Comparison of ENCODE assay signal across 40 cellular contexts in genomic region chr2:152638590-152638989, GRCh38.
"Had no signal": no experiment of that assay in that cellular context is flagged by ENCODE, and none has a peak within 500 bp of the region (broad histone marks: within the 10 kb centered on the region; RNA-seq: fewer than 3 reads in every experiment).

No MANE protein-coding gene starts in this region.

- H3K4me3 ChIP-seq: adrenal gland, ascending aorta, body of pancreas, breast epithelium, cardiac muscle cell had no signal

- H3K27me3 Mint-ChIP-seq: activated naive CD4-positive, alpha-beta T cell treated with anti-CD3 and anti-CD28 coated beads, Interleukin-2, amount 50 U/mL, for 24 hours; activated naive CD8-positive, alpha-beta T cell; activated naive CD8-positive, alpha-beta T cell treated with anti-CD3 and anti-CD28 coated beads for 36 hours; activated naive CD8-positive, alpha-beta T cell treated with anti-CD3 and anti-CD28 coated beads, Interleukin-2, amount 10 ng/mL, durations not matched to agents 7 days and 5 days; activated naive CD8-positive, alpha-beta T cell treated with anti-CD3 and anti-CD28 coated beads, Interleukin-2, amount 50 U/mL, for 24 hours; brain had no signal

- DNase-seq: activated effector memory CD4-positive, alpha-beta T cell treated with anti-CD3 and anti-CD28 coated beads, Interleukin-2, amount 50 U/mL, for 16 hours; activated effector memory CD4-positive, alpha-beta T cell treated with Interleukin-2 at 50 U/mL for 16 hours; activated gamma-delta T cell; activated gamma-delta T cell treated with Interleukin-2 at 50 U/mL for 16 hours; activated naive CD4-positive, alpha-beta T cell; activated naive CD4-positive, alpha-beta T cell treated with anti-CD3 and anti-CD28 coated beads for 36 hours; activated naive CD4-positive, alpha-beta T cell treated with anti-CD3 and anti-CD28 coated beads, Interleukin-2, amount 10 ng/mL, durations not matched to agents 7 days and 5 days; activated naive CD4-positive, alpha-beta T cell treated with anti-CD3 and anti-CD28 coated beads, Interleukin-2, amount 50 U/mL, for 16 hours; activated naive CD4-positive, alpha-beta T cell treated with Interleukin-2 at 50 U/mL for 16 hours; activated naive CD8-positive, alpha-beta T cell treated with anti-CD3 and anti-CD28 coated beads for 36 hours; activated naive CD8-positive, alpha-beta T cell treated with anti-CD3 and anti-CD28 coated beads, Interleukin-2, amount 10 ng/mL, durations not matched to agents 7 days and 5 days; activated naive CD8-positive, alpha-beta T cell treated with anti-CD3 and anti-CD28 coated beads, Interleukin-2, amount 50 U/mL, for 24 hours; activated T-cell treated with anti-CD3 and anti-CD28 coated beads, Interleukin-2, amount 50 U/mL, for 1 hour; activated T-cell treated with anti-CD3 and anti-CD28 coated beads, Interleukin-2, amount 50 U/mL, for 24 hours; activated T-cell treated with anti-CD3 and anti-CD28 coated beads, Interleukin-2, amount 50 U/mL, for 4 hours; activated T-cell treated with anti-CD3 and anti-CD28 coated beads, Interleukin-2, amount 50 U/mL, for 48 hours; activated T-cell treated with anti-CD3 and anti-CD28 coated beads, Interleukin-2, amount 50 U/mL, for 72 hours; adrenal gland; amniotic stem cell; amygdala; anterior cingulate cortex; aorta; body of pancreas; brain microvascular endothelial cell; caudate nucleus; central memory CD4-positive, alpha-beta T cell; cerebellar nuclear complex had no signal

- H3K27me3 ChIP-seq: adrenal gland, ascending aorta, body of pancreas, brain microvascular endothelial cell, breast epithelium, cardiac muscle cell had no signal

- H3K36me3 Mint-ChIP-seq: activated naive CD4-positive, alpha-beta T cell treated with anti-CD3 and anti-CD28 coated beads, Interleukin-2, amount 10 ng/mL, durations not matched to agents 7 days and 5 days; activated naive CD4-positive, alpha-beta T cell treated with anti-CD3 and anti-CD28 coated beads, Interleukin-2, amount 50 U/mL, for 24 hours; activated naive CD4-positive, alpha-beta T cell treated with anti-CD3 and anti-CD28 coated beads, Interleukin-2, amount 50 U/mL, for 72 hours; activated naive CD8-positive, alpha-beta T cell; activated naive CD8-positive, alpha-beta T cell treated with anti-CD3 and anti-CD28 coated beads for 36 hours; activated naive CD8-positive, alpha-beta T cell treated with anti-CD3 and anti-CD28 coated beads, Interleukin-2, amount 10 ng/mL, durations not matched to agents 7 days and 5 days had no signal

- H3K4me3 Mint-ChIP-seq: activated naive CD4-positive, alpha-beta T cell treated with anti-CD3 and anti-CD28 coated beads for 36 hours; activated naive CD4-positive, alpha-beta T cell treated with anti-CD3 and anti-CD28 coated beads, Interleukin-2, amount 10 ng/mL, durations not matched to agents 7 days and 5 days; activated naive CD4-positive, alpha-beta T cell treated with anti-CD3 and anti-CD28 coated beads, Interleukin-2, amount 50 U/mL, for 24 hours; activated naive CD8-positive, alpha-beta T cell; activated naive CD8-positive, alpha-beta T cell treated with anti-CD3 and anti-CD28 coated beads for 36 hours; activated naive CD8-positive, alpha-beta T cell treated with anti-CD3 and anti-CD28 coated beads, Interleukin-2, amount 10 ng/mL, durations not matched to agents 7 days and 5 days; activated naive CD8-positive, alpha-beta T cell treated with anti-CD3 and anti-CD28 coated beads, Interleukin-2, amount 50 U/mL, for 24 hours; activated T-cell treated with anti-CD3 and anti-CD28 coated beads, Interleukin-2, amount 50 U/mL, for 24 hours; activated T-cell treated with anti-CD3 and anti-CD28 coated beads, Interleukin-2, amount 50 U/mL, for 4 hours; activated T-cell treated with anti-CD3 and anti-CD28 coated beads, Interleukin-2, amount 50 U/mL, for 72 hours; activated T-helper 1 cell treated with anti-CD3 and anti-CD28 coated beads, Interleukin-12 subunit alpha, Interleukin-12 subunit beta, Interleukin-2, Interleukin-4 antibody, amounts not matched to agents 30 ng/mL and 10 ng/mL and 1 ng/mL, durations not matched to agents 14 hours and 24 hours and 36 hours; activated T-helper 17 cell treated with anti-CD3 and anti-CD28 coated beads, Interleukin-2, amount 50 U/mL, for 72 hours; brain; central memory CD8-positive, alpha-beta T cell had no signal

- H3K4me1 ChIP-seq: adrenal gland, ascending aorta, body of pancreas, breast epithelium had no signal

- H3K4me1 Mint-ChIP-seq: activated naive CD4-positive, alpha-beta T cell treated with anti-CD3 and anti-CD28 coated beads, Interleukin-2, amount 10 ng/mL, durations not matched to agents 7 days and 5 days; activated naive CD4-positive, alpha-beta T cell treated with anti-CD3 and anti-CD28 coated beads, Interleukin-2, amount 50 U/mL, for 24 hours; activated naive CD8-positive, alpha-beta T cell treated with anti-CD3 and anti-CD28 coated beads for 36 hours; activated naive CD8-positive, alpha-beta T cell treated with anti-CD3 and anti-CD28 coated beads, Interleukin-2, amount 10 ng/mL, durations not matched to agents 7 days and 5 days; activated naive CD8-positive, alpha-beta T cell treated with anti-CD3 and anti-CD28 coated beads, Interleukin-2, amount 50 U/mL, for 24 hours; activated T-helper 17 cell treated with anti-CD3 and anti-CD28 coated beads, Interleukin-2, amount 50 U/mL, for 72 hours; brain; central memory CD8-positive, alpha-beta T cell had no signal

- ATAC-seq: activated naive CD8-positive, alpha-beta T cell treated with anti-CD3 and anti-CD28 coated beads, Interleukin-2, amount 50 U/mL, for 24 hours; activated T-cell treated with anti-CD3 and anti-CD28 coated beads, Interleukin-2, amount 50 U/mL, for 4 hours; activated T-helper 17 cell treated with anti-CD3 and anti-CD28 coated beads, Interleukin-2, amount 50 U/mL, for 72 hours; body of pancreas had no signal

- H3K9me3 Mint-ChIP-seq: activated naive CD4-positive, alpha-beta T cell treated with anti-CD3 and anti-CD28 coated beads for 36 hours; activated naive CD4-positive, alpha-beta T cell treated with anti-CD3 and anti-CD28 coated beads, Interleukin-2, amount 10 ng/mL, durations not matched to agents 7 days and 5 days; activated naive CD4-positive, alpha-beta T cell treated with anti-CD3 and anti-CD28 coated beads, Interleukin-2, amount 50 U/mL, for 24 hours; activated naive CD4-positive, alpha-beta T cell treated with anti-CD3 and anti-CD28 coated beads, Interleukin-2, amount 50 U/mL, for 72 hours; activated naive CD8-positive, alpha-beta T cell treated with anti-CD3 and anti-CD28 coated beads for 36 hours; activated naive CD8-positive, alpha-beta T cell treated with anti-CD3 and anti-CD28 coated beads, Interleukin-2, amount 10 ng/mL, durations not matched to agents 7 days and 5 days; activated naive CD8-positive, alpha-beta T cell treated with anti-CD3 and anti-CD28 coated beads, Interleukin-2, amount 50 U/mL, for 24 hours; activated T-cell treated with anti-CD3 and anti-CD28 coated beads, Interleukin-2, amount 50 U/mL, for 24 hours; activated T-cell treated with anti-CD3 and anti-CD28 coated beads, Interleukin-2, amount 50 U/mL, for 4 hours; activated T-cell treated with anti-CD3 and anti-CD28 coated beads, Interleukin-2, amount 50 U/mL, for 72 hours; activated T-helper 1 cell treated with anti-CD3 and anti-CD28 coated beads, Interleukin-12 subunit alpha, Interleukin-12 subunit beta, Interleukin-2, Interleukin-4 antibody, amounts not matched to agents 30 ng/mL and 10 ng/mL and 1 ng/mL, durations not matched to agents 14 hours and 24 hours and 36 hours; activated T-helper 17 cell treated with anti-CD3 and anti-CD28 coated beads, Interleukin-2, amount 50 U/mL, for 72 hours; activated T-helper 2 cell treated with anti-CD3 and anti-CD28 coated beads, Interferon-gamma antibody, Interleukin-2, Interleukin-4, amounts not matched to agents 10 μg/mL and 5 μg/mL and 100 μg/mL, durations not matched to agents 14 hours and 24 hours and 36 hours; brain; central memory CD8-positive, alpha-beta T cell had no signal

- H3K27ac Mint-ChIP-seq: activated naive CD4-positive, alpha-beta T cell treated with anti-CD3 and anti-CD28 coated beads for 36 hours; activated naive CD4-positive, alpha-beta T cell treated with anti-CD3 and anti-CD28 coated beads, Interleukin-2, amount 10 ng/mL, durations not matched to agents 7 days and 5 days; activated naive CD4-positive, alpha-beta T cell treated with anti-CD3 and anti-CD28 coated beads, Interleukin-2, amount 50 U/mL, for 24 hours; activated naive CD4-positive, alpha-beta T cell treated with anti-CD3 and anti-CD28 coated beads, Interleukin-2, amount 50 U/mL, for 72 hours; activated naive CD8-positive, alpha-beta T cell; activated naive CD8-positive, alpha-beta T cell treated with anti-CD3 and anti-CD28 coated beads for 36 hours; activated naive CD8-positive, alpha-beta T cell treated with anti-CD3 and anti-CD28 coated beads, Interleukin-2, amount 10 ng/mL, durations not matched to agents 7 days and 5 days; activated naive CD8-positive, alpha-beta T cell treated with anti-CD3 and anti-CD28 coated beads, Interleukin-2, amount 50 U/mL, for 24 hours; activated T-cell treated with anti-CD3 and anti-CD28 coated beads, Interleukin-2, amount 50 U/mL, for 24 hours; activated T-cell treated with anti-CD3 and anti-CD28 coated beads, Interleukin-2, amount 50 U/mL, for 72 hours; activated T-helper 1 cell treated with anti-CD3 and anti-CD28 coated beads, Interleukin-12 subunit alpha, Interleukin-12 subunit beta, Interleukin-2, Interleukin-4 antibody, amounts not matched to agents 30 ng/mL and 10 ng/mL and 1 ng/mL, durations not matched to agents 14 hours and 24 hours and 36 hours; activated T-helper 17 cell treated with anti-CD3 and anti-CD28 coated beads, Interleukin-2, amount 50 U/mL, for 72 hours; activated T-helper 2 cell treated with anti-CD3 and anti-CD28 coated beads, Interferon-gamma antibody, Interleukin-2, Interleukin-4, amounts not matched to agents 10 μg/mL and 5 μg/mL and 100 μg/mL, durations not matched to agents 14 hours and 24 hours and 36 hours; brain had no signal

- FAIRE-seq: astrocyte, bronchial epithelial cell had no signal

- H3K9me3 ChIP-seq: adrenal gland, ascending aorta, body of pancreas, breast epithelium had no signal

- H3K27ac ChIP-seq: adrenal gland, ascending aorta, body of pancreas, brain microvascular endothelial cell, breast epithelium, cardiac muscle cell had no signal
